In the genomic region with DNA sequence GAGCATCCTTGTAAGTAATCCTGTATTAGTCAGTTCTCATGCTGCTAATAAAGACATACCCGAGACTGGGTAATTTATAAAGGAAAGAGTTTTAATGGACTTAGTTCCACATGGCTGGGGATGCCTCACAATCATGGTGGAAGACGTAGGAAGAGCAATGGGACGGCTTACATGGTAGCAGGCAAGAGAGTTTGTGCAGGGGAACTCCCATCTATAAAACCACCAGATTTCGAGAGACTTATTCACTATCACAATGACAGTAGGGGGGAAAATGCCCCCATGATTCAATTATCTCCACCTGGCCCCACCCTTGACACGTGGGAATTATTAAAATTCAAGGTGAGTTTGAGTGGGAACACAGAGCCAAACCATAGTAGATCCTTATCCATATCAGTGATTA, we compare ENCODE assay signal across 24 cellular contexts.
DNase-seq lines count a peak whose midpoint lies in the region; ATAC-seq and TF ChIP-seq lines count a peak whose summit lies in the region.
"Had no signal": no experiment of that assay in that cellular context is flagged by ENCODE, and none has a peak within 500 bp of the region (broad histone marks: within the 10 kb centered on the region; RNA-seq: fewer than 3 reads in every experiment).

No MANE protein-coding gene starts in this region.

- ATAC-seq in activated CD4-positive, CD25-positive, alpha-beta regulatory T cell treated with anti-CD3 and anti-CD28 coated beads, Interleukin-2, amount 50 U/mL, for 24 hours = peak; percentile 50 to 62
- peak; percentile 24 to 56 for ATAC-seq in activated T-cell treated with anti-CD3 and anti-CD28 coated beads, Interleukin-2, amount 50 U/mL, for 72 hours (replicated peaks in 1 of 2)
- peak; percentile 73 for ATAC-seq in stimulated activated naive CD8-positive, alpha-beta T cell treated with anti-CD3 and anti-CD28 coated beads, Interleukin-15, Interleukin-2, amounts not matched to agents 100 U/mL and 50 U/mL, for 24 hours
- ATAC-seq: HCT116 had no signal

- H3K4me3 ChIP-seq in A673 (ENCODE audit: low read depth, low read length, poor library complexity, severe bottlenecking) = no peak overlapping the region
- H3K4me3 ChIP-seq in PC-9 = no peak overlapping the region

- no peak for DNase-seq in activated CD4-positive, CD25-positive, alpha-beta regulatory T cell (lab: John Stamatoyannopoulos, UW)
- DNase-seq in activated T-cell treated with anti-CD3 and anti-CD28 coated beads, Interleukin-2, amount 50 U/mL, for 72 hours = no peak
- DNase-seq in activated T-cell treated with anti-CD3 and anti-CD28 coated beads, Interleukin-2, amount 50 U/mL, for 1 hour = no peak
- DNase-seq in A673 (ENCODE audit: low spot score) = peak; percentile 13
- no peak for DNase-seq in stimulated activated naive CD8-positive, alpha-beta T cell treated with anti-CD3 and anti-CD28 coated beads, Interleukin-15, Interleukin-2, amounts not matched to agents 100 U/mL and 50 U/mL, for 24 hours
- DNase-seq in PC-9 = no peak
- DNase-seq: ACHN; Calu3; DMS79 treated with DMSO at 0.1 percent for 48 hours; GF-D8; NCI-H1048; NCI-H1417; NCI-H1694; NCI-H2029 treated with DMSO at 0.1 percent for 48 hours; NCI-H446 treated with DMSO at 0.1 percent for 48 hours; NCI-H526; NCI-H82; NK-92 treated with Interleukin-12 subunit alpha and Interleukin-12 subunit beta, amount 100 ng/mL, for 24 hours; Right ventricle myocardium superior; RPMI8226 had no signal

- H3K36me3 ChIP-seq in A673 (ENCODE audit: insufficient read depth, low read length, poor library complexity, severe bottlenecking) = no peaks in the 10 kb centered on the region
- no peaks in the 10 kb centered on the region for H3K36me3 ChIP-seq in PC-9 (ENCODE audit: low read depth)

- intact Hi-C loops in A673 (cut with micrococcal nuclease; ENCODE audit: unreplicated experiment) = no loop called here
- intact Hi-C loops in PC-9 (cut with micrococcal nuclease; ENCODE audit: unreplicated experiment) = loop anchor here (2.0 kb wide), 1 partner anchor 129 kb away; no protein-coding TSS in a partner anchor

- H3K9me3 ChIP-seq in A673 (ENCODE audit: low read depth, low read length, poor library complexity, severe bottlenecking) = no peaks in the 10 kb centered on the region
- H3K9me3 ChIP-seq in PC-9 (ENCODE audit: insufficient read depth, low read depth) = no peaks in the 10 kb centered on the region

- BruUV-seq in A673 (replicated peaks; lab: Mats Ljungman, UMichigan) = no TSS peak
- BruUV-seq in PC-9 (replicated peaks; lab: Mats Ljungman, UMichigan) = no TSS peak

- H3K36me3 Mint-ChIP-seq in activated T-cell treated with anti-CD3 and anti-CD28 coated beads, Interleukin-2, amount 50 U/mL, for 72 hours (ENCODE audit: insufficient read depth in 2 of 2) = peaks cover 0 to 7% of the 10 kb centered on the region in 2 donors

- no peaks in the 10 kb centered on the region for H4K20me1 ChIP-seq in PC-9 (ENCODE audit: insufficient read depth)

- H3K9me2 ChIP-seq in PC-9 (ENCODE audit: insufficient read depth) = no peaks in the 10 kb centered on the region

- no peak overlapping the region for H3K4me2 ChIP-seq in PC-9

- H3K4me1 Mint-ChIP-seq in activated T-cell treated with anti-CD3 and anti-CD28 coated beads, Interleukin-2, amount 50 U/mL, for 72 hours (ENCODE audit: low read depth) = peaks cover 67% of the 10 kb centered on the region

- H3K27me3 Mint-ChIP-seq in activated T-cell treated with anti-CD3 and anti-CD28 coated beads, Interleukin-2, amount 50 U/mL, for 72 hours (ENCODE audit: low read depth) = no peaks in the 10 kb centered on the region

- H3F3A ChIP-seq in PC-9 (ENCODE audit: insufficient read depth, low read depth) = peaks cover 19% of the 10 kb centered on the region

- H3K27ac ChIP-seq in A673 (ENCODE audit: low read depth, low read length, poor library complexity, severe bottlenecking) (no peak overlapping the region), PC-9 (no peak overlapping the region)
- H3K27ac ChIP-seq: 22Rv1, HL-60 had no signal

- H3K4me1 ChIP-seq in A673 (ENCODE audit: insufficient read depth, low read length, poor library complexity, severe bottlenecking) (no peaks in the 10 kb centered on the region), PC-9 (replicated peaks; ENCODE audit: insufficient read depth) (peaks cover 25% of the 10 kb centered on the region)

- CTCF ChIA-PET in A673 (lab: Charles Lee) (no interaction called here), PC-9 (lab: Charles Lee) (no interaction called here)

- no peak overlapping the region for H3K27ac Mint-ChIP-seq in activated T-cell treated with anti-CD3 and anti-CD28 coated beads, Interleukin-2, amount 50 U/mL, for 72 hours

- H3K79me2 ChIP-seq in PC-9 (ENCODE audit: low read depth) = no peaks in the 10 kb centered on the region

- no peak for TF ChIP-seq CTCF in A673 (conservative IDR thresholded peaks at IDR 0.05; ENCODE audit: low read depth, low read length)
- TF ChIP-seq CTCF in PC-9 (conservative IDR thresholded peaks at IDR 0.05) = no peak

- no peak overlapping the region for H3K4me3 Mint-ChIP-seq in activated T-cell treated with anti-CD3 and anti-CD28 coated beads, Interleukin-2, amount 50 U/mL, for 72 hours

- POLR2A ChIA-PET in A673 (lab: Charles Lee; ENCODE audit: low non-redundant PET) = no interaction called here
- POLR2A ChIA-PET in PC-9 (lab: Charles Lee; ENCODE audit: unreplicated experiment) = no interaction called here

- H3K27me3 ChIP-seq in A673 (replicated peaks; ENCODE audit: insufficient read depth, low read depth, low read length, poor library complexity) (no peaks in the 10 kb centered on the region), PC-9 (ENCODE audit: insufficient read depth, low read depth) (no peaks in the 10 kb centered on the region)

- no peak overlapping the region for H2AFZ ChIP-seq in PC-9

- H3K9me3 Mint-ChIP-seq in activated T-cell treated with anti-CD3 and anti-CD28 coated beads, Interleukin-2, amount 50 U/mL, for 72 hours = peaks cover 2% of the 10 kb centered on the region in 2 donors
